ENCODE assay signal across 8 cellular contexts in genomic region chr4:10456270-10457254, GRCh38. TPM values are rescaled to one million over a fixed set of nuclear protein-coding genes. Genes with fewer than 3 reads are reported as not detected.
DNase-seq lines count a peak whose midpoint lies in the region; ATAC-seq and TF ChIP-seq lines count a peak whose summit lies in the region.

No MANE protein-coding gene starts in this region.

- peaks cover 30% of the 10 kb centered on the region for H3K4me1 ChIP-seq in CD8-positive, alpha-beta T cell (ENCODE audit: insufficient read depth, low read length)

- H3K4me3 Mint-ChIP-seq in CD8-positive, alpha-beta T cell = peak overlapping the region; percentile 86

- H3K27ac ChIP-seq in CD8-positive, alpha-beta T cell (ENCODE audit: low read depth, low read length) = peak overlapping the region; percentile 60
- peak overlapping the region; percentile 55 for H3K27ac ChIP-seq in WERI-Rb-1

- ATAC-seq in CD8-positive, alpha-beta T cell = peak; percentile 39
- ATAC-seq in GM19463 (IDR thresholded peaks at IDR 0.05; ENCODE audit: unreplicated experiment) (peak; percentile 50), HG03565 (IDR thresholded peaks at IDR 0.05; ENCODE audit: unreplicated experiment) (peak; percentile 40), left colon (peak; percentile 63)

- DNase-seq in CD8-positive, alpha-beta T cell = peak; percentile 20 to 73 (median 53)
- peak; percentile 31 for DNase-seq in WERI-Rb-1
- DNase-seq in cardiac fibroblast (ENCODE audit: low read depth in 2 of 2) = peak; percentile 63 to 71
- DNase-seq in left colon = peak; percentile 46 to 69
- DNase-seq in stimulated activated CD4-positive, alpha-beta T cell treated with anti-CD3 and anti-CD28 coated beads, Interleukin-4, amount 100 ng/mL, for 24 hours = peak; percentile 58
- DNase-seq in GOT3 (lab: John Stamatoyannopoulos, UW) = no peak

- peaks cover 8% of the 10 kb centered on the region for H3K9me3 Mint-ChIP-seq in CD8-positive, alpha-beta T cell

- peaks cover 42% of the 10 kb centered on the region for H3K4me1 Mint-ChIP-seq in CD8-positive, alpha-beta T cell (ENCODE audit: low read depth)

- POLR2A ChIA-PET in CD8-positive, alpha-beta T cell (lab: Charles Lee) = interaction anchor here (0.8 to 2.5 kb wide), 7 partner anchors 8 to 339 kb away, joined by 3 to 21 read pairs (median 4); partner anchors contain the start of gene WDR1

- H3K9me3 ChIP-seq in CD8-positive, alpha-beta T cell (ENCODE audit: low read length) = peaks cover 3% of the 10 kb centered on the region
- H3K9me3 ChIP-seq in WERI-Rb-1 (ENCODE audit: severe bottlenecking) = peaks cover 27% of the 10 kb centered on the region

- no peak for TF ChIP-seq CTCF in CD8-positive, alpha-beta T cell (IDR thresholded peaks at IDR 0.05)
- TF ChIP-seq CTCF in WERI-Rb-1 (IDR thresholded peaks at IDR 0.05; ENCODE audit: low read depth, low read length) = no peak
- no peak for TF ChIP-seq CTCF in cardiac fibroblast (IDR thresholded peaks at IDR 0.05; ENCODE audit: low read depth, low read length)

- H3K36me3 ChIP-seq in CD8-positive, alpha-beta T cell (ENCODE audit: insufficient read depth, low read length) = no peaks in the 10 kb centered on the region
- peaks cover 30% of the 10 kb centered on the region for H3K36me3 ChIP-seq in WERI-Rb-1

- H3K27me3 ChIP-seq in CD8-positive, alpha-beta T cell (ENCODE audit: insufficient read depth, low read length) = no peaks in the 10 kb centered on the region
- H3K27me3 ChIP-seq in WERI-Rb-1 (ENCODE audit: insufficient read depth, low read depth, severe bottlenecking) = no peaks in the 10 kb centered on the region

- CTCF ChIA-PET in CD8-positive, alpha-beta T cell (lab: Charles Lee) = interaction anchor here (1.1 to 1.6 kb wide), 3 partner anchors 11 to 298 kb away, joined by 3 to 5 read pairs (median 3); no protein-coding TSS in a partner anchor

- peak overlapping the region; percentile 74 for H3K4me3 ChIP-seq in CD8-positive, alpha-beta T cell (ENCODE audit: low read depth, low read length)
- H3K4me3 ChIP-seq in WERI-Rb-1 (ENCODE audit: low read depth, low read length) (peak overlapping the region; percentile 23), cardiac fibroblast (replicated peaks in 1 of 2; ENCODE audit: low read depth in 2 of 2, low read length in 2 of 2) (peak overlapping the region; percentile 52 to 63)

- intact Hi-C loops in CD8-positive, alpha-beta T cell (cut with DNase I, micrococcal nuclease) = loop anchor here (2.0 to 5.0 kb wide), 6 partner anchors 39 to 1016 kb away; partner anchors contain the start of gene WDR1 (in 2 of the 2)
- intact Hi-C loops in left colon (cut with DNase I, micrococcal nuclease) = no loop called here

- no peaks in the 10 kb centered on the region for H3K27me3 Mint-ChIP-seq in CD8-positive, alpha-beta T cell (ENCODE audit: low read depth)

- H3K36me3 Mint-ChIP-seq in CD8-positive, alpha-beta T cell = peaks cover 34% of the 10 kb centered on the region

- peak overlapping the region; percentile 96 for H3K27ac Mint-ChIP-seq in CD8-positive, alpha-beta T cell

RNA-seq across cellular contexts. Expression of gene ZNF518B, which starts 0.7 kb away (rescaled TPM):
- total RNA-seq in CD8-positive, alpha-beta T cell = 10 to 100 TPM; 35.5 to 39.3 TPM
- total RNA-seq in left colon = 10 to 100 TPM; 14.5 to 14.7 TPM

Comparison
In these comparisons a context has a peak if more than half of its experiments do, and no peak if none do; other contexts are left out.
1. H3K4me3 ChIP-seq: peak in every context shown above with its lines; median percentile 74 in CD8-positive, alpha-beta T cell; 58 in cardiac fibroblast; 23 in WERI-Rb-1.
2. intact Hi-C loops: an anchor here in CD8-positive, alpha-beta T cell (2.0 to 5.0 kb wide); none called in left colon.